1 cellular context compared by ENCODE assay signal in the genomic region with DNA sequence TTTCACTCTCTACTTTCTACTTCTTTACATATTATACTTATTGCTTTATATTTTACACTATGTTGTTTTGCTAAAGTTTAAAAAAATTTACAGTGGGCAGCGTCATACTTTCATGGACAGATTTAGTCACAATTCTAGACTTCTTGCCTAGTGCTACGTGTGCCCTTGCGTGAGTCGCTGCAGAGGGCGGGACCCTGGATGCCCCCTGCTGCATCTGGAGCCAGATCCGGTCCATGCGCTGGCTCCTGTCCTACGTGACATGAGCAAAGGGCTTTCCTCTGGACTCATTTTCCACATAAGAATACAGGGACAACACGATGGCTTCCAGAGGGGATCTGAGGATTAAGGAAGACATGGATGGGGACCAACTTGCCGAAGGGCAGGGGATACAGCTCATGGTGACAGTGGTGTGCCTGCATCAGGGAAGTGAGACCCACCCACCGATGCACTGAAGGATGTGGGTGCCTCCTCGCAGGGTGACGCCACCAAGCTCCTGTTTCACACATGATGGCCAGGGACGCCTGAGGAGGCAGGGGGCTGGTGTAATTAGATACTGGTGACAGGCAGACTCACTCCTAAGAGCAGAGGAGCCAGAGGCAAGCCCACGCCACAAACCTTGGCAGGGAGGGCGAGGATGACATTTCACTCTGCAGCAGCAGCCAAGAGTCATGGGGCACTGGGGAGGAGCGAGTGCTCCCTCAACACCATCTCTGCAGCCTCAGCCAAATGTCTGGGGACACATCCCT.
TF ChIP-seq lines count a peak whose summit lies in the region.

No MANE protein-coding gene starts in this region.

TF ChIP-seq in IMR-90, 13 proteins besides CTCF, POLR2A, EP300 and RAD21 (continued from another document):
- TF ChIP-seq, protein P1, sequence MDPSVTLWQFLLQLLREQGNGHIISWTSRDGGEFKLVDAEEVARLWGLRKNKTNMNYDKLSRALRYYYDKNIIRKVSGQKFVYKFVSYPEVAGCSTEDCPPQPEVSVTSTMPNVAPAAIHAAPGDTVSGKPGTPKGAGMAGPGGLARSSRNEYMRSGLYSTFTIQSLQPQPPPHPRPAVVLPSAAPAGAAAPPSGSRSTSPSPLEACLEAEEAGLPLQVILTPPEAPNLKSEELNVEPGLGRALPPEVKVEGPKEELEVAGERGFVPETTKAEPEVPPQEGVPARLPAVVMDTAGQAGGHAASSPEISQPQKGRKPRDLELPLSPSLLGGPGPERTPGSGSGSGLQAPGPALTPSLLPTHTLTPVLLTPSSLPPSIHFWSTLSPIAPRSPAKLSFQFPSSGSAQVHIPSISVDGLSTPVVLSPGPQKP (IDR thresholded peaks at IDR 0.05; ENCODE audit: borderline replicate concordance, low read depth, low read length), result no peak
